30 cellular contexts compared by ENCODE assay signal in the genomic region with DNA sequence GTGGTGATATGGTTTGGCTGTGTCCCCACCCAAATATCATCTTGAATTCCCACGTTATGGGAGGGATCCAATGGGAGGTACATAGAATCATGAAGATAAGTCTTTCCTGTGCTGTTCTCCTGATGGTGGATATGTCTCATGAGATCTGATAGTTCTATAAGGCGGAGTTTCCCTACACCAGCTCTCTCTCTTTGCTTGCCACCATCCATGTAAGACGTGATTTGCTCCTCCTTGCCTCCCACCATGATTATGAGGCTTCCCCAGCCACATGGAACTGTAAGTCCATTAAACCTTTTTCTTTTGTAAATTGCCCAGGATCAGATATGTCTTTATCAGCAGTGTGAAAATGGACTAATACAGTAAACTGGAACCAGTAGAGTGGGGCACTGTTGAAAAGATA. TPM values are rescaled to one million over a fixed set of nuclear protein-coding genes. Genes with fewer than 3 reads are reported as not detected.
"Had no signal": no experiment of that assay in that cellular context is flagged by ENCODE, and none has a peak within 500 bp of the region (broad histone marks: within the 10 kb centered on the region; RNA-seq: fewer than 3 reads in every experiment).

No MANE protein-coding gene starts in this region.

- FAIRE-seq: colon, endometrium, endothelial cell of umbilical vein, frontal cortex had no signal

- H3K36me3 ChIP-seq: colonic mucosa, esophagus squamous epithelium, gastrocnemius medialis, gastroesophageal sphincter, heart left ventricle, heart right ventricle had no signal

- ATAC-seq: effector memory CD8-positive, alpha-beta T cell; esophagus mucosa; foreskin keratinocyte; gastrocnemius medialis; gastroesophageal sphincter; heart left ventricle; heart right ventricle had no signal

- H3K27me3 ChIP-seq: colonic mucosa, dorsolateral prefrontal cortex, esophagus squamous epithelium, foreskin keratinocyte, gastrocnemius medialis, gastroesophageal sphincter, heart left ventricle, heart right ventricle had no signal

- H3K4me3 ChIP-seq: colonic mucosa, coronary artery, dorsolateral prefrontal cortex, esophagus squamous epithelium, gastrocnemius medialis, gastroesophageal sphincter, heart left ventricle, heart right ventricle had no signal

- H3K9me3 ChIP-seq: colonic mucosa, gastrocnemius medialis had no signal

- DNase-seq: colonic mucosa; cortex of kidney; dermis blood vessel endothelial cell; dorsolateral prefrontal cortex; effector CD4-positive, alpha-beta T cell; effector CD8-positive, alpha-beta T cell; effector memory CD4-positive, alpha-beta T cell; effector memory CD8-positive, alpha-beta T cell; endodermal cell; erythroblast; esophagus squamous epithelium; foreskin fibroblast; foreskin keratinocyte; foreskin melanocyte; gastrocnemius medialis; glutamatergic neuron; head of caudate nucleus; heart left ventricle; heart right ventricle had no signal

- H3K27ac ChIP-seq: colonic mucosa, coronary artery, dorsolateral prefrontal cortex, epithelial cell of prostate, esophagus squamous epithelium, foreskin keratinocyte, gastrocnemius medialis, gastroesophageal sphincter, heart left ventricle, heart right ventricle had no signal

- H3K4me1 ChIP-seq: colonic mucosa, esophagus squamous epithelium, foreskin keratinocyte, gastrocnemius medialis, gastroesophageal sphincter, heart left ventricle had no signal

RNA-seq across cellular contexts. Expression of gene HSD17B13, which starts 39.5 kb away (rescaled TPM):
- total RNA-seq: dermis blood vessel endothelial cell, endothelial cell of umbilical vein, epithelial cell of proximal tubule, esophagus mucosa, esophagus squamous epithelium, fibroblast of villous mesenchyme, glomerular endothelial cell had no signal
- polyA plus RNA-seq: foreskin keratinocyte had no signal
